21 cellular contexts compared by ENCODE assay signal in genomic region chr3:36488077-36488789, GRCh38.
DNase-seq lines count a peak whose midpoint lies in the region; ATAC-seq and TF ChIP-seq lines count a peak whose summit lies in the region.
"Had no signal": no experiment of that assay in that cellular context is flagged by ENCODE, and none has a peak within 500 bp of the region (broad histone marks: within the 10 kb centered on the region; RNA-seq: fewer than 3 reads in every experiment).

No MANE protein-coding gene starts in this region.

- no peaks in the 10 kb centered on the region for H3K4me1 Mint-ChIP-seq in stimulated activated naive B cell treated with anti-CD40 and anti-IgM and Interleukin-4, amounts not matched to agents 10 μg/mL and 1 μg/mL and 100 μg/mL, for 72 hours
- H3K4me1 Mint-ChIP-seq in mesothelial cell of epicardium, result no peaks in the 10 kb centered on the region
- H3K4me1 Mint-ChIP-seq: nephron progenitor cell had no signal

- no peak overlapping the region for H3K27ac Mint-ChIP-seq in stimulated activated naive B cell treated with anti-CD40 and anti-IgM and Interleukin-4, amounts not matched to agents 10 μg/mL and 1 μg/mL and 100 μg/mL, for 72 hours
- no peak overlapping the region for H3K27ac Mint-ChIP-seq in mesothelial cell of epicardium
- H3K27ac Mint-ChIP-seq: nephron progenitor cell had no signal

- TF ChIP-seq CTCF in choroid plexus epithelial cell (conservative IDR thresholded peaks at IDR 0.05; ENCODE audit: low read depth, low read length) (no peak), mesothelial cell of epicardium (IDR thresholded peaks at IDR 0.05; ENCODE audit: unreplicated experiment) (no peak), psoas muscle (IDR thresholded peaks at IDR 0.05) (no peak)

- H3K27ac ChIP-seq in psoas muscle, result no peak overlapping the region
- H3K27ac ChIP-seq: BLaER1, prostate gland, spleen had no signal

- no peaks in the 10 kb centered on the region for H3K36me3 ChIP-seq in psoas muscle (ENCODE audit: insufficient read depth in 1 of 2, low read depth in 1 of 2)
- H3K36me3 ChIP-seq: BLaER1, prostate gland, spleen had no signal

- H3K27me3 ChIP-seq in psoas muscle (ENCODE audit: insufficient read depth in 3 of 3, low read length in 2 of 3), result no peaks in the 10 kb centered on the region
- H3K27me3 ChIP-seq: BLaER1, spleen had no signal

- no peaks in the 10 kb centered on the region for H3K27me3 Mint-ChIP-seq in stimulated activated naive B cell treated with anti-CD40 and anti-IgM and Interleukin-4, amounts not matched to agents 10 μg/mL and 1 μg/mL and 100 μg/mL, for 72 hours
- peaks cover 11% of the 10 kb centered on the region for H3K27me3 Mint-ChIP-seq in mesothelial cell of epicardium (ENCODE audit: low read depth)

- H3K36me3 Mint-ChIP-seq in stimulated activated naive B cell treated with anti-CD40 and anti-IgM and Interleukin-4, amounts not matched to agents 10 μg/mL and 1 μg/mL and 100 μg/mL, for 72 hours, result no peaks in the 10 kb centered on the region
- no peaks in the 10 kb centered on the region for H3K36me3 Mint-ChIP-seq in mesothelial cell of epicardium

- H3K4me1 ChIP-seq in psoas muscle, result no peaks in the 10 kb centered on the region
- H3K4me1 ChIP-seq: BLaER1, prostate gland, spleen had no signal

- intact Hi-C loops in psoas muscle (cut with DNase I), result no loop called here

- no peak overlapping the region for H3K4me3 ChIP-seq in choroid plexus epithelial cell (ENCODE audit: low read depth, low read length)
- H3K4me3 ChIP-seq in psoas muscle, result no peak overlapping the region
- H3K4me3 ChIP-seq: BLaER1, prostate gland, spleen had no signal

- no peaks in the 10 kb centered on the region for H3K9me3 ChIP-seq in psoas muscle
- H3K9me3 ChIP-seq: BLaER1, prostate gland, spleen had no signal

- 74 to 77% (median 76%) methylated on average over 6 of the region's 6 CpGs for WGBS in psoas muscle, 3 donors

- DNase-seq in NCI-H2107 treated with DMSO at 0.1 percent for 48 hours (lab: John Stamatoyannopoulos, UW; ENCODE audit: unreplicated experiment) (peak; percentile 7), NCI-H2107 (lab: John Stamatoyannopoulos, UW) (no peak), NCI-H2029 (lab: John Stamatoyannopoulos, UW) (peak; percentile 86), choroid plexus epithelial cell (ENCODE audit: low read depth) (peak; percentile 17), mesothelial cell of epicardium (ENCODE audit: low spot score in 2 of 2, unreplicated experiment in 2 of 2) (no peak), psoas muscle (no peak)
- no peak for DNase-seq in stimulated activated naive B cell treated with anti-CD40 and anti-IgM and Interleukin-4, amounts not matched to agents 10 μg/mL and 1 μg/mL and 100 μg/mL, for 72 hours
- no peak for DNase-seq in activated CD8-positive, alpha-beta memory T cell treated with anti-CD3 and anti-CD28 coated beads for 24 hours
- DNase-seq: 8988T; activated CD4-positive, alpha-beta T cell treated with anti-CD3 and anti-CD28 coated beads, Interleukin-2, amount 50 U/mL, for 4 hours; activated naive CD4-positive, alpha-beta T cell; anterior cingulate cortex; cerebellar nuclear complex; effector CD8-positive, alpha-beta T cell; midbrain; NCI-H2171 treated with DMSO at 0.1 percent for 48 hours; nephron progenitor cell; spleen; stimulated activated CD8-positive, alpha-beta memory T cell treated with anti-CD3 and anti-CD28 coated beads, Interleukin-4, amount 100 ng/mL, for 48 hours had no signal

- H3K4me3 Mint-ChIP-seq in stimulated activated naive B cell treated with anti-CD40 and anti-IgM and Interleukin-4, amounts not matched to agents 10 μg/mL and 1 μg/mL and 100 μg/mL, for 72 hours, result no peak overlapping the region
- H3K4me3 Mint-ChIP-seq in mesothelial cell of epicardium, result no peak overlapping the region
- H3K4me3 Mint-ChIP-seq: nephron progenitor cell had no signal

- ATAC-seq in stimulated activated naive B cell treated with anti-CD40 and anti-IgM and Interleukin-4, amounts not matched to agents 10 μg/mL and 1 μg/mL and 100 μg/mL, for 72 hours (replicated peaks), result peak; percentile 16 to 21
- ATAC-seq in psoas muscle, result no peak

- no peaks in the 10 kb centered on the region for H3K9me3 Mint-ChIP-seq in stimulated activated naive B cell treated with anti-CD40 and anti-IgM and Interleukin-4, amounts not matched to agents 10 μg/mL and 1 μg/mL and 100 μg/mL, for 72 hours
- H3K9me3 Mint-ChIP-seq in mesothelial cell of epicardium, result no peaks in the 10 kb centered on the region
- H3K9me3 Mint-ChIP-seq: nephron progenitor cell had no signal

Comparison
In these comparisons a context has a peak if more than half of its experiments do, and no peak if none do; other contexts are left out.
1. DNase-seq: peak in NCI-H2107 treated with DMSO at 0.1 percent for 48 hours (single experiment), NCI-H2029 (single experiment) and choroid plexus epithelial cell (single experiment); none in NCI-H2107 (single experiment), stimulated activated naive B cell treated with anti-CD40 and anti-IgM and Interleukin-4, amounts not matched to agents 10 μg/mL and 1 μg/mL and 100 μg/mL, for 72 hours (single experiment), activated CD8-positive, alpha-beta memory T cell treated with anti-CD3 and anti-CD28 coated beads for 24 hours (single experiment), mesothelial cell of epicardium (0 of 2) and psoas muscle (0 of 2).
2. ATAC-seq: peak in stimulated activated naive B cell treated with anti-CD40 and anti-IgM and Interleukin-4, amounts not matched to agents 10 μg/mL and 1 μg/mL and 100 μg/mL, for 72 hours (2 of 2); none in psoas muscle (0 of 4).